Comparison of ENCODE assay signal across 18 cellular contexts in the genomic region with DNA sequence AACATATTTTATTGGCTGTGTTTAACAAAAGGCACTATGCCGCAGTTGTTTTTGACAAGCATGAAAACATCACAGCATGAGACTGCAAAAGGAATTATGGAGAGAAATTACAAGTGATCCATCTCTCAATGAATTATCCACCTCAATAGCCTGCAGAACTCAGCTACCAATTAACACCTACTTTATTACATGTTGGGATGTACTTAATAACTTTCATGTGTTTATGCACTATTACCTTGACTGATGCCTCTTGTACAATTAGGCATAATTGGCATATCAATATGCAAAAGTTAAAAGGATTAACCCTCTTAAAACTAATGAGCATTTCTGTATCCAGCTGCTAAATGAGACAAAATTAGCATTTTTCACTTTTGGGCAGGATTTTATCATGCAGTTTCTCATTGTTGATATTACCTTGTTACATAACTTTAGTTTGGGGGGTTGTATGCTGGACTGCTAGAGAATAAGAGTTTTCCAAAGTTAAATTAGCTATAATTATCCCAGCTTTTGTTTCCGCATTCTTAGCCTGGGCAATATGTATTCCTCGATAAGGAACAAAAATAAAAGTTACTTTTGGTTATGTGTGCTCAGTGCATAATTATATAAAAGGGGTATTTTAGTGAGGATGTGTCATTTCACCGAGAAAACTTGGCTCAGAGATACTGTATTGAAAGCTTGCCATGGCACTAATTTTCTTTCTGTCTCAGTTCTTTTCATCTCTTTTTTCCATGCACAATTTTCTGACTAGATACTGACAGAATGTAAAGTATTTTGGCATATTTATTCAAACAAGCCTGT. TPM values are rescaled to one million over a fixed set of nuclear protein-coding genes. Genes with fewer than 3 reads are reported as not detected.
DNase-seq lines count a peak whose midpoint lies in the region; ATAC-seq and TF ChIP-seq lines count a peak whose summit lies in the region.
"Had no signal": no experiment of that assay in that cellular context is flagged by ENCODE, and none has a peak within 500 bp of the region (broad histone marks: within the 10 kb centered on the region; RNA-seq: fewer than 3 reads in every experiment).

No MANE protein-coding gene starts in this region.

- H3K79me2 ChIP-seq in PC-9 (ENCODE audit: low read depth): no peaks in the 10 kb centered on the region

- no peaks in the 10 kb centered on the region for H3K27me3 Mint-ChIP-seq in natural killer cell (ENCODE audit: low read depth in 2 of 2)
- no peaks in the 10 kb centered on the region for H3K27me3 Mint-ChIP-seq in natural killer cell treated with Interleukin-12 subunit alpha and Interleukin-12 subunit beta and Interleukin-15 and Interleukin-18, amount 100 ng/mL, for 72 hours
- no peaks in the 10 kb centered on the region for H3K27me3 Mint-ChIP-seq in activated naive CD8-positive, alpha-beta T cell treated with anti-CD3 and anti-CD28 coated beads, Interleukin-2, amount 10 ng/mL, durations not matched to agents 7 days and 5 days

- H3K27me3 ChIP-seq in PC-9 (ENCODE audit: insufficient read depth, low read depth): no peaks in the 10 kb centered on the region
- H3K27me3 ChIP-seq: cardiac muscle cell, left lung, upper lobe of left lung had no signal

- no peaks in the 10 kb centered on the region for H3K36me3 Mint-ChIP-seq in natural killer cell
- H3K36me3 Mint-ChIP-seq in natural killer cell treated with Interleukin-12 subunit alpha and Interleukin-12 subunit beta and Interleukin-15 and Interleukin-18, amount 100 ng/mL, for 72 hours: peaks cover 10% of the 10 kb centered on the region
- peaks cover 42% of the 10 kb centered on the region for H3K36me3 Mint-ChIP-seq in activated naive CD8-positive, alpha-beta T cell treated with anti-CD3 and anti-CD28 coated beads, Interleukin-2, amount 10 ng/mL, durations not matched to agents 7 days and 5 days
- H3K36me3 Mint-ChIP-seq: mesothelial cell of epicardium had no signal

- no peaks in the 10 kb centered on the region for H3K9me2 ChIP-seq in PC-9 (ENCODE audit: insufficient read depth)

- POLR2A ChIA-PET in activated naive CD8-positive, alpha-beta T cell treated with anti-CD3 and anti-CD28 coated beads, Interleukin-2, amount 10 ng/mL, durations not matched to agents 7 days and 5 days (lab: Charles Lee): interaction anchor here (1.0 to 1.5 kb wide), 2 partner anchors 29 to 108 kb away, joined by 3 to 4 read pairs; no protein-coding TSS in a partner anchor
- POLR2A ChIA-PET in PC-9 (lab: Charles Lee; ENCODE audit: unreplicated experiment): no interaction called here

- H3K27ac Mint-ChIP-seq in natural killer cell: peak overlapping the region; percentile 25 to 37
- no peak overlapping the region for H3K27ac Mint-ChIP-seq in natural killer cell treated with Interleukin-12 subunit alpha and Interleukin-12 subunit beta and Interleukin-15 and Interleukin-18, amount 100 ng/mL, for 72 hours
- peak overlapping the region; percentile 44 for H3K27ac Mint-ChIP-seq in activated naive CD8-positive, alpha-beta T cell treated with anti-CD3 and anti-CD28 coated beads, Interleukin-2, amount 10 ng/mL, durations not matched to agents 7 days and 5 days
- H3K27ac Mint-ChIP-seq: mesothelial cell of epicardium had no signal

- H3K27ac ChIP-seq in PC-9: no peak overlapping the region
- H3K27ac ChIP-seq: cardiac muscle cell, left lung, upper lobe of left lung had no signal

- no peak overlapping the region for H3K4me2 ChIP-seq in PC-9

- H3F3A ChIP-seq in PC-9 (ENCODE audit: insufficient read depth, low read depth): no peaks in the 10 kb centered on the region

- CTCF ChIA-PET in PC-9 (lab: Charles Lee): no interaction called here

- intact Hi-C loops in natural killer cell (cut with micrococcal nuclease): no loop called here
- intact Hi-C loops in PC-9 (cut with micrococcal nuclease; ENCODE audit: unreplicated experiment): no loop called here

- DNase-seq in natural killer cell: no peak
- DNase-seq in natural killer cell treated with Interleukin-12 subunit alpha and Interleukin-12 subunit beta and Interleukin-15 and Interleukin-18, amount 100 ng/mL, for 72 hours (ENCODE audit: low spot score): no peak
- DNase-seq in NCI-H1417 treated with DMSO at 0.1 percent for 48 hours (lab: John Stamatoyannopoulos, UW): peak; percentile 51
- DNase-seq in activated naive CD8-positive, alpha-beta T cell treated with anti-CD3 and anti-CD28 coated beads, Interleukin-2, amount 10 ng/mL, durations not matched to agents 7 days and 5 days: no peak
- DNase-seq in superior temporal gyrus (ENCODE audit: extremely low spot score): peak; percentile 60
- no peak for DNase-seq in COR-L47 (lab: John Stamatoyannopoulos, UW)
- DNase-seq in PC-9: no peak
- DNase-seq: left lung; NCI-H2029 treated with DMSO at 0.1 percent for 48 hours; Right ventricle myocardium superior; stimulated activated CD4-positive, alpha-beta T cell treated with anti-CD3 and anti-CD28 coated beads, Interleukin-4, amount 100 ng/mL, for 1 hour; T-helper 1 cell; upper lobe of left lung had no signal

- H3K4me1 ChIP-seq in PC-9 (replicated peaks; ENCODE audit: insufficient read depth): no peaks in the 10 kb centered on the region
- H3K4me1 ChIP-seq: upper lobe of left lung had no signal

- 0 out of 2 replicates have a peak, but pooled peaks cover 2% of the 10 kb centered on the region for H3K9me3 ChIP-seq in PC-9 (ENCODE audit: insufficient read depth, low read depth)
- H3K9me3 ChIP-seq: left lung, upper lobe of left lung had no signal

- H3K4me3 ChIP-seq in PC-9: no peak overlapping the region
- H3K4me3 ChIP-seq: cardiac muscle cell, left lung, upper lobe of left lung had no signal

- H3K36me3 ChIP-seq in PC-9 (ENCODE audit: low read depth): no peaks in the 10 kb centered on the region
- H3K36me3 ChIP-seq: cardiac muscle cell, left lung, upper lobe of left lung had no signal

- ATAC-seq in natural killer cell: no peak
- ATAC-seq in natural killer cell treated with Interleukin-12 subunit alpha and Interleukin-12 subunit beta and Interleukin-15 and Interleukin-18, amount 100 ng/mL, for 72 hours: no peak
- ATAC-seq in activated naive CD8-positive, alpha-beta T cell treated with anti-CD3 and anti-CD28 coated beads, Interleukin-2, amount 10 ng/mL, durations not matched to agents 7 days and 5 days (ENCODE audit: low read depth): no peak
- ATAC-seq: HCT116, left lung had no signal

- no TSS peak for BruUV-seq in PC-9 (replicated peaks; lab: Mats Ljungman, UMichigan)

- H3K4me3 Mint-ChIP-seq in natural killer cell: no peak overlapping the region
- H3K4me3 Mint-ChIP-seq in natural killer cell treated with Interleukin-12 subunit alpha and Interleukin-12 subunit beta and Interleukin-15 and Interleukin-18, amount 100 ng/mL, for 72 hours: no peak overlapping the region
- no peak overlapping the region for H3K4me3 Mint-ChIP-seq in activated naive CD8-positive, alpha-beta T cell treated with anti-CD3 and anti-CD28 coated beads, Interleukin-2, amount 10 ng/mL, durations not matched to agents 7 days and 5 days
- H3K4me3 Mint-ChIP-seq: mesothelial cell of epicardium had no signal

- no peaks in the 10 kb centered on the region for H3K9me3 Mint-ChIP-seq in natural killer cell
- H3K9me3 Mint-ChIP-seq in natural killer cell treated with Interleukin-12 subunit alpha and Interleukin-12 subunit beta and Interleukin-15 and Interleukin-18, amount 100 ng/mL, for 72 hours: no peaks in the 10 kb centered on the region
- H3K9me3 Mint-ChIP-seq in activated naive CD8-positive, alpha-beta T cell treated with anti-CD3 and anti-CD28 coated beads, Interleukin-2, amount 10 ng/mL, durations not matched to agents 7 days and 5 days: no peaks in the 10 kb centered on the region
- H3K9me3 Mint-ChIP-seq: mesothelial cell of epicardium had no signal

- H2AFZ ChIP-seq in PC-9: no peak overlapping the region

- H3K4me1 Mint-ChIP-seq in natural killer cell: peaks cover 77 to 80% of the 10 kb centered on the region in 2 donors
- peaks cover 59 to 69% of the 10 kb centered on the region in 2 donors for H3K4me1 Mint-ChIP-seq in natural killer cell treated with Interleukin-12 subunit alpha and Interleukin-12 subunit beta and Interleukin-15 and Interleukin-18, amount 100 ng/mL, for 72 hours (ENCODE audit: low read depth in 2 of 2)
- peaks cover 58% of the 10 kb centered on the region for H3K4me1 Mint-ChIP-seq in activated naive CD8-positive, alpha-beta T cell treated with anti-CD3 and anti-CD28 coated beads, Interleukin-2, amount 10 ng/mL, durations not matched to agents 7 days and 5 days

- no peak for TF ChIP-seq CTCF in natural killer cell (IDR thresholded peaks at IDR 0.05)
- no peak for TF ChIP-seq CTCF in PC-9 (conservative IDR thresholded peaks at IDR 0.05)

- H4K20me1 ChIP-seq in PC-9 (ENCODE audit: insufficient read depth): no peaks in the 10 kb centered on the region

RNA-seq across cellular contexts. Expression of a gene that starts 28.0 kb away (rescaled TPM):
- 100 to 1,000 TPM; 148 to 168 (median 165) TPM for total RNA-seq in natural killer cell
- 100 to 1,000 TPM in 1 of 2 donors, 10 to 100 TPM in 1; 80.6 to 133 TPM for total RNA-seq in natural killer cell treated with Interleukin-12 subunit alpha and Interleukin-12 subunit beta and Interleukin-15 and Interleukin-18, amount 100 ng/mL, for 72 hours
- 100 to 1,000 TPM; 141 TPM for total RNA-seq in activated naive CD8-positive, alpha-beta T cell treated with anti-CD3 and anti-CD28 coated beads, Interleukin-2, amount 10 ng/mL, durations not matched to agents 7 days and 5 days
- not detected in 2 replicates for total RNA-seq in PC-9 (2021)
- total RNA-seq: cardiac muscle cell, HT1080, renal cortical epithelial cell had no signal

Comparison
In these comparisons a context has a peak if more than half of its experiments do, and no peak if none do; other contexts are left out.
1. H3K27ac Mint-ChIP-seq: peak in natural killer cell (2 of 2) and activated naive CD8-positive, alpha-beta T cell treated with anti-CD3 and anti-CD28 coated beads, Interleukin-2, amount 10 ng/mL, durations not matched to agents 7 days and 5 days (single experiment); none in natural killer cell treated with Interleukin-12 subunit alpha and Interleukin-12 subunit beta and Interleukin-15 and Interleukin-18, amount 100 ng/mL, for 72 hours (0 of 2).
2. DNase-seq: peak in NCI-H1417 treated with DMSO at 0.1 percent for 48 hours (single experiment) and superior temporal gyrus (single experiment); none in natural killer cell (single experiment), natural killer cell treated with Interleukin-12 subunit alpha and Interleukin-12 subunit beta and Interleukin-15 and Interleukin-18, amount 100 ng/mL, for 72 hours (single experiment), activated naive CD8-positive, alpha-beta T cell treated with anti-CD3 and anti-CD28 coated beads, Interleukin-2, amount 10 ng/mL, durations not matched to agents 7 days and 5 days (single experiment), COR-L47 (single experiment) and PC-9 (0 of 2).
3. RNA of a gene that starts 28.0 kb away (total RNA-seq): 148 to 168 TPM in natural killer cell, 141 TPM in activated naive CD8-positive, alpha-beta T cell treated with anti-CD3 and anti-CD28 coated beads, Interleukin-2, amount 10 ng/mL, durations not matched to agents 7 days and 5 days and 80.6 to 133 TPM in natural killer cell treated with Interleukin-12 subunit alpha and Interleukin-12 subunit beta and Interleukin-15 and Interleukin-18, amount 100 ng/mL, for 72 hours; not detected in PC-9; every median in the first group is over 10 times any median in the second.